ENCODE assay signal across 1 cellular context in genomic region chr1:244214009-244214967, GRCh38.
TF ChIP-seq lines count a peak whose summit lies in the region.

No MANE protein-coding gene starts in this region.

TF ChIP-seq in H1, 55 proteins besides CTCF, POLR2A, EP300 and RAD21 (continued from another document):
- TF ChIP-seq JUND (IDR thresholded peaks at IDR 0.05; ENCODE audit: low read length), result peak; percentile 79; the same call in 1 of the 2 replicates
